27 cellular contexts compared by ENCODE assay signal in the genomic region with DNA sequence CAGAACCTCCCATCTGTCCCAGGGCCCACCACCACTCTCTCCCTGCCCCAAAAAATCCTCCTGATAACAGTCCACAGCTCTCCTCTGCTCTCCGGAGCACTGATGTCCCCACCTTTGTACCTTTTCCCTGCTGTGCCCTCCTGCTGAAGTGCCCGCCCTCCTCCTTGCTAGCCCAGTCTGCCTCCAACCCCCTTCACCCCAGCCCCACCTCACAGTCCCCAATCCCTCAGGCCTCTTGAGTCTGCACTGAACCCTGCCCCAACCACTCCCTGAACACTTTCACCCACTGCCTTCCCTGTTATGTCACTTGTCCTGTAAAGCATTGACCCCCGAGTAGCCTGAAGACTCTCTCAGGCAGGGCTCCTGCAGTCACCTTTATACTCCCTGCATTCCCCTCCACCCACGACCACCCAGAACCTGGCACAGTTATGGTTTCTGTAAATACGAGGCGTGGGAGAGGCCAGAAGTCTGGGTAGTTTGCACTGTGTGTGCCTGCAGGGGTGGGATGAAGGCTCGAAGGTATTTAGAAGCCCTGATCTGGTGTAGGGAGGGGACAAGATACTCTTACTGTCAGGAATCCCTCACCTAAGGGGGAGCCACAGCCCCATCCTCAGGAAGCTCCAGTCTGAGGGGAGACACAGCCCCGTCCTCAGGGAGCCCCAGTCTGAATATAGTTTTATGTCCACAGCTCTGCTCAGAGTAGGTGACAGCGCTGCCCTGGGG. TPM values are rescaled to one million over a fixed set of nuclear protein-coding genes. Genes with fewer than 3 reads are reported as not detected.
"Had no signal": no experiment of that assay in that cellular context is flagged by ENCODE, and none has a peak within 500 bp of the region (broad histone marks: within the 10 kb centered on the region; RNA-seq: fewer than 3 reads in every experiment).

No MANE protein-coding gene starts in this region.

- H3K27ac ChIP-seq: cardiac muscle cell, foreskin keratinocyte, prostate gland, WERI-Rb-1 had no signal

- H3K4me3 ChIP-seq: cardiac muscle cell, prostate gland had no signal

- FAIRE-seq: keratinocyte had no signal

- H3K4me3 Mint-ChIP-seq: activated naive CD8-positive, alpha-beta T cell; endodermal cell; stimulated activated naive CD8-positive, alpha-beta T cell treated with anti-CD3 and anti-CD28 coated beads, Interleukin-15, Interleukin-2, amounts not matched to agents 100 ng/mL and 50 ng/mL, for 24 hours had no signal

- H3K27ac Mint-ChIP-seq: endodermal cell; stimulated activated naive CD8-positive, alpha-beta T cell treated with anti-CD3 and anti-CD28 coated beads, Interleukin-15, Interleukin-2, amounts not matched to agents 100 ng/mL and 50 ng/mL, for 24 hours had no signal

- DNase-seq: activated CD4-positive, alpha-beta T cell treated with anti-CD3 and anti-CD28 coated beads for 48 hours; activated CD8-positive, alpha-beta memory T cell treated with anti-CD3 and anti-CD28 coated beads for 24 hours; activated CD8-positive, alpha-beta memory T cell treated with anti-CD3 and anti-CD28 coated beads, Interleukin-2, amount 50 U/mL, for 48 hours; activated gamma-delta T cell; activated T-cell treated with anti-CD3 and anti-CD28 coated beads, Interleukin-2, amount 50 U/mL, for 48 hours; amniotic stem cell; endodermal cell; foreskin keratinocyte; glutamatergic neuron; hypothalamus; mammary epithelial cell; occipital lobe; right cardiac atrium; stimulated activated CD4-positive, alpha-beta T cell treated with anti-CD3 and anti-CD28 coated beads, Interleukin-15, amount 100 ng/mL, for 24 hours; stimulated activated CD4-positive, alpha-beta T cell treated with anti-CD3 and anti-CD28 coated beads, Interleukin-2, amount 100 ng/mL, for 48 hours; SW 1271 had no signal

- H3K36me3 ChIP-seq: cardiac muscle cell, prostate gland, WERI-Rb-1 had no signal

- H3K9me3 ChIP-seq: prostate gland had no signal

- ATAC-seq: foreskin keratinocyte, left lobe of liver, right cardiac atrium had no signal

- H3K36me3 Mint-ChIP-seq: activated naive CD8-positive, alpha-beta T cell had no signal

- H3K9me3 Mint-ChIP-seq: endodermal cell; stimulated activated naive CD8-positive, alpha-beta T cell treated with anti-CD3 and anti-CD28 coated beads, Interleukin-15, Interleukin-2, amounts not matched to agents 100 ng/mL and 50 ng/mL, for 24 hours had no signal

- H3K4me1 ChIP-seq: foreskin keratinocyte, prostate gland had no signal

RNA-seq across cellular contexts. Expression of gene GLP1R, which starts 5.4 kb away (rescaled TPM):
- total RNA-seq: epithelial cell of proximal tubule; fibroblast of lung; foreskin keratinocyte; left lobe of liver; occipital lobe; skeletal muscle tissue; T-helper 2 cell treated with Interferon-gamma antibody and Interleukin-4, amounts not matched to agents 100 ng/mL and 5 ng/mL, for 36 hours had no signal
- polyA plus RNA-seq: fibroblast of lung, foreskin keratinocyte, keratinocyte, mammary epithelial cell had no signal
